Comparison of ENCODE assay signal across 25 cellular contexts in the genomic region with DNA sequence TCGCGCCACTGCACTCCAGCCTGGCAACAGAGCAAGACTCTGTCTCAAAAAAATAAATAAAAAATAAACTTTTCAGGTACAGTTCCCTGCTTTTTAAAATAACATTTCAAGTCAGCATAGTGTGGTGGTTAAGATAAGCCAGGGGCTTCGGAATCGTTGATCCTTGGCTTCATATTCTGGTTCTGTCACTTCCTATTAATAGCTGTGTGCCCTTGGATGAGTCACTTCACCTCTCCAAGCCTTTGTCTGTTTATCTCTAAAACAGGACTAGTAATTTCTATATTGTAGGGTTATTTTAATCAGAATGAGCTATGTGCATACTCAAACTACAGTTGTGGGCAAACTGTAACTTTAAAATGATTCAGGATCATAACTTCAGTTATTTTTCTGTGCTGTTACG. TPM values are rescaled to one million over a fixed set of nuclear protein-coding genes. Genes with fewer than 3 reads are reported as not detected.
A peak's percentile ranks its signal among the peaks of the same experiment; 100 is the strongest.
DNase-seq lines count a peak whose midpoint lies in the region; FAIRE-seq and TF ChIP-seq lines count a peak whose summit lies in the region.
"Had no signal": no experiment of that assay in that cellular context is flagged by ENCODE, and none has a peak within 500 bp of the region (broad histone marks: within the 10 kb centered on the region; RNA-seq: fewer than 3 reads in every experiment).

No MANE protein-coding gene starts in this region.

- no peak overlapping the region for H2BK120ac ChIP-seq in mesenchymal stem cell (ENCODE audit: low read depth, low read length)

- peaks cover 24 to 83% of the 10 kb centered on the region in 2 experiments for H3K36me3 ChIP-seq in mesenchymal stem cell (ENCODE audit: control insufficient read depth in 1 of 2, insufficient read depth in 2 of 2, low read depth in 1 of 2, low read length in 2 of 2)

- peaks cover 52% of the 10 kb centered on the region for H3K36me3 Mint-ChIP-seq in T-helper 2 cell treated with Interferon-gamma antibody and Interleukin-4, amounts not matched to agents 5 μg/mL and 100 μg/mL, for 36 hours (ENCODE audit: low read depth)

- no peak overlapping the region for H3K4me3 Mint-ChIP-seq in T-helper 2 cell treated with Interferon-gamma antibody and Interleukin-4, amounts not matched to agents 5 μg/mL and 100 μg/mL, for 36 hours
- H3K4me3 Mint-ChIP-seq: activated CD8-positive, alpha-beta memory T cell treated with anti-CD3 and anti-CD28 coated beads, Interleukin-2, amount 10 ng/mL, durations not matched to agents 7 days and 5 days; activated naive CD8-positive, alpha-beta T cell treated with anti-CD3 and anti-CD28 coated beads for 36 hours; brain; CD4-positive, CD25-positive, alpha-beta regulatory T cell had no signal

- no peak overlapping the region for H2AFZ ChIP-seq in mesenchymal stem cell (ENCODE audit: low read depth, low read length)

- no peak overlapping the region for H2BK15ac ChIP-seq in mesenchymal stem cell (ENCODE audit: low read depth, poor library complexity, severe bottlenecking)

- no peaks in the 10 kb centered on the region for H3K27me3 ChIP-seq in mesenchymal stem cell (ENCODE audit: control insufficient read depth in 1 of 2, insufficient read depth in 1 of 2, low read length in 2 of 2)
- H3K27me3 ChIP-seq: stomach had no signal

- H3K23ac ChIP-seq in mesenchymal stem cell (ENCODE audit: low read length in 2 of 2) = no peak overlapping the region

- FAIRE-seq in H54 (lab: Jason Lieb, UNC) (peak; percentile 67), RCC 7860 (lab: Jason Lieb, UNC) (peak; percentile 55)
- FAIRE-seq: frontal cortex, GM12878, TTC549 had no signal

- H3K27ac Mint-ChIP-seq in T-helper 2 cell treated with Interferon-gamma antibody and Interleukin-4, amounts not matched to agents 5 μg/mL and 100 μg/mL, for 36 hours = no peak overlapping the region
- H3K27ac Mint-ChIP-seq: activated CD8-positive, alpha-beta memory T cell treated with anti-CD3 and anti-CD28 coated beads, Interleukin-2, amount 10 ng/mL, durations not matched to agents 7 days and 5 days; activated naive CD8-positive, alpha-beta T cell treated with anti-CD3 and anti-CD28 coated beads for 36 hours; brain; CD4-positive, CD25-positive, alpha-beta regulatory T cell had no signal

- H4K91ac ChIP-seq in mesenchymal stem cell (ENCODE audit: low read length) = no peak overlapping the region

- H3K4me1 Mint-ChIP-seq in T-helper 2 cell treated with Interferon-gamma antibody and Interleukin-4, amounts not matched to agents 5 μg/mL and 100 μg/mL, for 36 hours (ENCODE audit: low read depth) = no peaks in the 10 kb centered on the region
- H3K4me1 Mint-ChIP-seq: activated naive CD8-positive, alpha-beta T cell treated with anti-CD3 and anti-CD28 coated beads for 36 hours; brain had no signal

- no peaks in the 10 kb centered on the region for H3K27me3 Mint-ChIP-seq in T-helper 2 cell treated with Interferon-gamma antibody and Interleukin-4, amounts not matched to agents 5 μg/mL and 100 μg/mL, for 36 hours (ENCODE audit: low read depth)
- H3K27me3 Mint-ChIP-seq: activated CD8-positive, alpha-beta memory T cell treated with anti-CD3 and anti-CD28 coated beads, Interleukin-2, amount 10 ng/mL, durations not matched to agents 7 days and 5 days; activated naive CD8-positive, alpha-beta T cell treated with anti-CD3 and anti-CD28 coated beads for 36 hours; brain; CD4-positive, CD25-positive, alpha-beta regulatory T cell had no signal

- H3K9me3 Mint-ChIP-seq in T-helper 2 cell treated with Interferon-gamma antibody and Interleukin-4, amounts not matched to agents 5 μg/mL and 100 μg/mL, for 36 hours = no peaks in the 10 kb centered on the region
- H3K9me3 Mint-ChIP-seq: activated naive CD8-positive, alpha-beta T cell treated with anti-CD3 and anti-CD28 coated beads for 36 hours; activated T-helper 2 cell treated with anti-CD3 and anti-CD28 coated beads, Interferon-gamma antibody, Interleukin-2, Interleukin-4, amounts not matched to agents 10 μg/mL and 5 μg/mL and 100 μg/mL, durations not matched to agents 14 hours and 24 hours and 36 hours; brain; CD4-positive, CD25-positive, alpha-beta regulatory T cell had no signal

- H3K4me2 ChIP-seq in mesenchymal stem cell (ENCODE audit: low read length, poor library complexity, severe bottlenecking) = no peak overlapping the region

- no peak overlapping the region for H3K27ac ChIP-seq in mesenchymal stem cell (ENCODE audit: low read length, poor library complexity, severe bottlenecking)
- H3K27ac ChIP-seq: RWPE1, stomach had no signal

- no CpG with 5 or more reads among the region's 5 CpGs for WGBS in mesenchymal stem cell

- H3K18ac ChIP-seq in mesenchymal stem cell (ENCODE audit: low read depth in 1 of 2, low read length in 2 of 2) = no peak overlapping the region

- H2BK5ac ChIP-seq in mesenchymal stem cell (ENCODE audit: low read depth, low read length, poor library complexity, severe bottlenecking) = no peak overlapping the region

- no peak overlapping the region for H3K14ac ChIP-seq in mesenchymal stem cell (ENCODE audit: low read length in 2 of 2)

- H3K79me1 ChIP-seq in mesenchymal stem cell (replicated peaks; ENCODE audit: low read length, poor library complexity, severe bottlenecking) = peaks cover 12% of the 10 kb centered on the region

- no peak overlapping the region for H4K8ac ChIP-seq in mesenchymal stem cell (ENCODE audit: low read length)

- no peak for TF ChIP-seq POLR2A in H54 (IDR thresholded peaks at IDR 0.05; ENCODE audit: low read depth, low read length)

- no peak overlapping the region for H2AK5ac ChIP-seq in mesenchymal stem cell (ENCODE audit: low read length, severe bottlenecking)

- H3K4me1 ChIP-seq in mesenchymal stem cell (ENCODE audit: control insufficient read depth, insufficient read depth, low read depth, low read length) = no peaks in the 10 kb centered on the region
- H3K4me1 ChIP-seq: stomach had no signal

- no peaks in the 10 kb centered on the region for H3K9me3 ChIP-seq in mesenchymal stem cell (ENCODE audit: control insufficient read depth, low read length)
- H3K9me3 ChIP-seq: stomach had no signal

- no peak overlapping the region for H3K4ac ChIP-seq in mesenchymal stem cell (ENCODE audit: low read depth in 1 of 2, low read length in 2 of 2)

- H3K9ac ChIP-seq in mesenchymal stem cell (ENCODE audit: low read length) = no peak overlapping the region

- H2BK12ac ChIP-seq in mesenchymal stem cell (ENCODE audit: low read length in 2 of 2) = no peak overlapping the region

- DNase-seq in H54 (ENCODE audit: insufficient read length, low spot score) (no peak), RCC 7860 (ENCODE audit: low spot score) (peak; percentile 43), dermis blood vessel endothelial cell (peak; percentile 57), mesenchymal stem cell (peak; percentile 37), NCI-H2171 treated with DMSO at 0.1 percent for 48 hours (lab: John Stamatoyannopoulos, UW) (no peak), HK-2 (ENCODE audit: unreplicated experiment) (no peak), hippocampal formation (lab: John Stamatoyannopoulos, UW) (no peak)
- DNase-seq in T-helper 2 cell treated with Interferon-gamma antibody and Interleukin-4, amounts not matched to agents 5 μg/mL and 100 μg/mL, for 36 hours (ENCODE audit: low spot score) = no peak
- DNase-seq: activated CD4-positive, alpha-beta T cell treated with anti-CD3 and anti-CD28 coated beads for 4 hours; activated naive CD8-positive, alpha-beta T cell treated with anti-CD3 and anti-CD28 coated beads for 36 hours; CD4-positive, CD25-positive, alpha-beta regulatory T cell; left colon; NCI-H1092; NCI-H2081; NCI-H510A; stimulated activated CD4-positive, alpha-beta T cell treated with anti-CD3 and anti-CD28 coated beads, Interleukin-4, amount 100 ng/mL, for 4 hours; stomach; trophoblast cell had no signal

- no peak overlapping the region for H3K4me3 ChIP-seq in mesenchymal stem cell (ENCODE audit: insufficient read depth in 1 of 2, low read depth in 1 of 2, low read length in 2 of 2)
- H3K4me3 ChIP-seq: GM12878, stomach had no signal

RNA-seq across cellular contexts. Expression of a gene that starts 53.8 kb away (rescaled TPM):
- total RNA-seq in dermis blood vessel endothelial cell = 37.6 and 52.2 TPM in 2 replicates
- polyA plus RNA-seq in mesenchymal stem cell (2013, experiment 1 of 2) = 24.3 TPM
- 25.3 TPM for polyA plus RNA-seq in mesenchymal stem cell (2013, experiment 2 of 2)

Comparison
In these comparisons a context has a peak if more than half of its experiments do, and no peak if none do; other contexts are left out.
1. DNase-seq: peak in RCC 7860 (single experiment), dermis blood vessel endothelial cell (single experiment) and mesenchymal stem cell (single experiment); none in H54 (single experiment), NCI-H2171 treated with DMSO at 0.1 percent for 48 hours (single experiment), HK-2 (single experiment), T-helper 2 cell treated with Interferon-gamma antibody and Interleukin-4, amounts not matched to agents 5 μg/mL and 100 μg/mL, for 36 hours (single experiment) and hippocampal formation (0 of 2).